In the genomic region with DNA sequence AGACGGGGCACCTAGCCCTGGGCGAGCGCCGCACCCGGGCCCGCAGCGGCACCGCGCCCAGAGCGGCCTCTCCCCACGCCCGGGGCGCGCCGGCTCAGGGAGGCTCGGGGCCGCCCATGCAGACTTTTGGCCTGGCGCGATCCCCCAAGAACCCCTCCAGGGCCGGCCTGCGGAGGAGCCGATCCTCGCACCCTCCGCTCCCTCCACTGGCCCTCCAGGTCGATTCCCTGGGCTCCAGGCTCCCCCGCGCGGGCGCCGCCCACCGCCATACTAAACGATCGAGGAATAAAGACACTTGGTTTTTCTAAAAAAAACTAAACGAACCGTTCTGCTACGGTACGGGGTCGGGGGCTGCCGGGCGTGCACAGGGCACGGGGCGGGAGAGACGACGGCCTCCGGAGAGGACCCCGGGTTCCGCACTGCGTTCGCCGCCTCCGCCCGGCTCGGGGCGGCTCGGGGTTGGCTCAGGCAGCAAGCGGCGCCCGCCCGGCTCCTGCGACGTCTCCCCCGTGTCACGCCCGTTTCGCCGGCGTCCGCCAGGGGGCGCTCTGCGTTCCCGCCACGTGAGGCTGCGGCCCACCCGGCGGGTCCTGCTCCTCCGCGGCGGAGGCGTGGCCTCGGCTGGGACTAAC, we compare ENCODE assay signal across 1 cellular context.
TF ChIP-seq lines count a peak whose summit lies in the region.

No MANE protein-coding gene starts in this region.

TF ChIP-seq in IMR-90, 13 proteins besides CTCF, POLR2A, EP300 and RAD21 (continued from another document):
- TF ChIP-seq, protein P1, sequence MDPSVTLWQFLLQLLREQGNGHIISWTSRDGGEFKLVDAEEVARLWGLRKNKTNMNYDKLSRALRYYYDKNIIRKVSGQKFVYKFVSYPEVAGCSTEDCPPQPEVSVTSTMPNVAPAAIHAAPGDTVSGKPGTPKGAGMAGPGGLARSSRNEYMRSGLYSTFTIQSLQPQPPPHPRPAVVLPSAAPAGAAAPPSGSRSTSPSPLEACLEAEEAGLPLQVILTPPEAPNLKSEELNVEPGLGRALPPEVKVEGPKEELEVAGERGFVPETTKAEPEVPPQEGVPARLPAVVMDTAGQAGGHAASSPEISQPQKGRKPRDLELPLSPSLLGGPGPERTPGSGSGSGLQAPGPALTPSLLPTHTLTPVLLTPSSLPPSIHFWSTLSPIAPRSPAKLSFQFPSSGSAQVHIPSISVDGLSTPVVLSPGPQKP (IDR thresholded peaks at IDR 0.05; ENCODE audit: borderline replicate concordance, low read depth, low read length) = no peak
- TF ChIP-seq MAZ (IDR thresholded peaks at IDR 0.05; ENCODE audit: borderline replicate concordance, low read depth, low read length) (peak; percentile 80), SMC3 (IDR thresholded peaks at IDR 0.05; ENCODE audit: low read depth, low read length) (peak; percentile 46), MXI1 (IDR thresholded peaks at IDR 0.05; ENCODE audit: borderline replicate concordance, low read depth, low read length) (peak; percentile 84; the same call in 1 of the 2 replicates), NFE2L2 (IDR thresholded peaks at IDR 0.05; ENCODE audit: low read depth, low read length) (no peak), MAFK (IDR thresholded peaks at IDR 0.05; ENCODE audit: low read depth, low read length) (no peak), CHD1 (IDR thresholded peaks at IDR 0.05; ENCODE audit: low read depth, low read length) (no peak), BHLHE40 (IDR thresholded peaks at IDR 0.05; ENCODE audit: low read depth, low read length) (peak; percentile 92)
- TF ChIP-seq, protein P2, sequence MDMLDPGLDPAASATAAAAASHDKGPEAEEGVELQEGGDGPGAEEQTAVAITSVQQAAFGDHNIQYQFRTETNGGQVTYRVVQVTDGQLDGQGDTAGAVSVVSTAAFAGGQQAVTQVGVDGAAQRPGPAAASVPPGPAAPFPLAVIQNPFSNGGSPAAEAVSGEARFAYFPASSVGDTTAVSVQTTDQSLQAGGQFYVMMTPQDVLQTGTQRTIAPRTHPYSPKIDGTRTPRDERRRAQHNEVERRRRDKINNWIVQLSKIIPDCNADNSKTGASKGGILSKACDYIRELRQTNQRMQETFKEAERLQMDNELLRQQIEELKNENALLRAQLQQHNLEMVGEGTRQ (IDR thresholded peaks at IDR 0.05; ENCODE audit: low read depth, low read length) = peak; percentile 87
